Comparison of ENCODE assay signal across 20 cellular contexts in genomic region chrX:13805241-13805640, GRCh38. TPM values are rescaled to one million over a fixed set of nuclear protein-coding genes. Genes with fewer than 3 reads are reported as not detected.
"Had no signal": no experiment of that assay in that cellular context is flagged by ENCODE, and none has a peak within 500 bp of the region (broad histone marks: within the 10 kb centered on the region; RNA-seq: fewer than 3 reads in every experiment).

No MANE protein-coding gene starts in this region.

- H3K27ac ChIP-seq: esophagus muscularis mucosa, lower lobe of right lung, neutrophil, parathyroid adenoma, spleen, testis had no signal

- H3K4me3 ChIP-seq: esophagus muscularis mucosa, lower lobe of right lung, spleen, testis had no signal

- DNase-seq: activated CD4-positive, alpha-beta T cell treated with anti-CD3 and anti-CD28 coated beads, Interleukin-2, amount 50 U/mL, for 1 hour; activated CD4-positive, CD25-positive, alpha-beta regulatory T cell treated with anti-CD3 and anti-CD28 coated beads, Interleukin-2, amount 50 U/mL, for 72 hours; activated CD8-positive, alpha-beta memory T cell treated with anti-CD3 and anti-CD28 coated beads, Interleukin-2, amount 50 U/mL, for 4 hours; activated effector memory CD4-positive, alpha-beta T cell treated with Interleukin-2 at 50 U/mL for 16 hours; activated naive CD4-positive, alpha-beta T cell treated with anti-CD3 and anti-CD28 coated beads, Interleukin-2, amount 50 U/mL, for 16 hours; activated T-cell treated with anti-CD3 and anti-CD28 coated beads, Interleukin-2, amount 50 U/mL, for 4 hours; aorta; effector CD8-positive, alpha-beta T cell; hippocampal formation; left cardiac atrium; lower lobe of right lung; spleen; stimulated activated CD4-positive, alpha-beta T cell treated with anti-CD3 and anti-CD28 coated beads, Interleukin-4, amount 100 ng/mL, for 4 hours; testis had no signal

- ATAC-seq: activated T-cell treated with anti-CD3 and anti-CD28 coated beads, Interleukin-2, amount 50 U/mL, for 4 hours; left cardiac atrium; lower lobe of right lung; natural killer cell treated with Interleukin-12 subunit alpha and Interleukin-12 subunit beta and Interleukin-15 and Interleukin-18, amount 100 ng/mL, for 72 hours; stimulated activated memory B cell treated with anti-CD40 and anti-IgM and Interleukin-4, amounts not matched to agents 10 μg/mL and 1 μg/mL and 100 μg/mL, for 72 hours had no signal

- H3K9me3 ChIP-seq: esophagus muscularis mucosa, lower lobe of right lung, neutrophil, testis had no signal

- H3K27me3 ChIP-seq: esophagus muscularis mucosa, neutrophil, testis had no signal

- H3K36me3 ChIP-seq: esophagus muscularis mucosa, lower lobe of right lung, neutrophil, spleen had no signal

- H3K4me1 ChIP-seq: lower lobe of right lung, parathyroid adenoma, spleen, testis had no signal

RNA-seq across cellular contexts. Expression of gene GPM6B, which starts 11.7 kb away (rescaled TPM):
- total RNA-seq: endothelial cell of umbilical vein; natural killer cell treated with Interleukin-12 subunit alpha and Interleukin-12 subunit beta and Interleukin-15 and Interleukin-18, amount 100 ng/mL, for 72 hours had no signal
